In the genomic region with DNA sequence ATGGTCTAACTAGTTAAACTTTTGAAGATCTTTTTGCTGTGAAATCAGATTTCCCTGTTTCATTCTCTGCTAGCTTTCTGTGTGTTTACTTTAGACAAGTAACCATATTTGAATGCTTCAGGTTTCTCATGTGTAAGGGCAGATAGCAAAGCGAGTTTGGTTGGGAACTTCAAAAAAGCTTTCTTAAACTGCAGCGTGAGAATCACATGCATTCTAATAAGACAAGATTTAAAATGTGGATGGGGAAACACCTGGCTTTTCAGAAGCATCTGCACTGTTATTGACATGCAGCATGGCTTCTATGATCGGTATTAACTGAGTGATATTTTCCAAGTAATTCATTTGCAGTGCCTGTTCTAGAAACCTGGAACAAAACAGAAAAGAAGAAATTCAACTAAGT, we compare ENCODE assay signal across 1 cellular context.
A peak's percentile ranks its signal among the peaks of the same experiment; 100 is the strongest.
TF ChIP-seq lines count a peak whose summit lies in the region.

No MANE protein-coding gene starts in this region.

TF ChIP-seq in GM12878, 131 proteins besides CTCF, POLR2A, EP300 and RAD21:
- TF ChIP-seq CUX1 (IDR thresholded peaks at IDR 0.05; ENCODE audit: insufficient replicate concordance, low read depth, low read length): peak; percentile 74
- no peak for TF ChIP-seq ZBTB40 (IDR thresholded peaks at IDR 0.05; ENCODE audit: borderline replicate concordance)
- TF ChIP-seq RUNX3 (IDR thresholded peaks at IDR 0.05; ENCODE audit: low read length): peak; percentile 10; the same call in 1 of the 2 replicates
- TF ChIP-seq PKNOX1 (IDR thresholded peaks at IDR 0.05): peak; percentile 58
- TF ChIP-seq GABPA (IDR thresholded peaks at IDR 0.05; ENCODE audit: low read depth): 0 out of 2 replicates have a peak, but pooled peaks have one; percentile 24
- 0 out of 2 replicates have a peak, but pooled peaks have one; percentile 18 for TF ChIP-seq YY1 (IDR thresholded peaks at IDR 0.05; ENCODE audit: low read depth, low read length)
- TF ChIP-seq BCL3 (IDR thresholded peaks at IDR 0.05; ENCODE audit: borderline replicate concordance, insufficient read depth, low read depth, low read length, poor library complexity, severe bottlenecking): peak; percentile 24
- no peak for TF ChIP-seq ZNF384 (IDR thresholded peaks at IDR 0.05; ENCODE audit: borderline replicate concordance, low read depth, low read length)
